ENCODE assay signal across 20 cellular contexts in genomic region chr2:17558053-17558452, GRCh38. TPM values are rescaled to one million over a fixed set of nuclear protein-coding genes. Genes with fewer than 3 reads are reported as not detected.
DNase-seq lines count a peak whose midpoint lies in the region; ATAC-seq, FAIRE-seq and TF ChIP-seq lines count a peak whose summit lies in the region.
"Had no signal": no experiment of that assay in that cellular context is flagged by ENCODE, and none has a peak within 500 bp of the region (broad histone marks: within the 10 kb centered on the region; RNA-seq: fewer than 3 reads in every experiment).

No MANE protein-coding gene starts in this region.

- H3K79me2 ChIP-seq in mammary epithelial cell (ENCODE audit: insufficient read depth, low read length) (peaks cover 3% of the 10 kb centered on the region), H1 (ENCODE audit: control insufficient read depth in 1 of 2, insufficient read depth in 2 of 2, low read length in 2 of 2) (peaks cover 3 to 94% of the 10 kb centered on the region in 2 experiments; a peak in 3 of 4 replicates)

- H3K14ac ChIP-seq in H1 (ENCODE audit: insufficient read length) = no peak overlapping the region

- H2BK120ac ChIP-seq in H1 (replicated peaks; ENCODE audit: low read depth, low read length) = no peak overlapping the region

- no peak for TF ChIP-seq CTCF in mammary epithelial cell (conservative IDR thresholded peaks at IDR 0.05 in 1 of 2, IDR thresholded peaks at IDR 0.05 in 1 of 2; ENCODE audit: extremely low read depth in 1 of 2, insufficient read depth in 1 of 2, low read depth in 1 of 2, low read length in 2 of 2)
- no peak for TF ChIP-seq CTCF in MCF 10A (IDR thresholded peaks at IDR 0.05; ENCODE audit: unreplicated experiment)
- no peak for TF ChIP-seq CTCF in H1 (IDR thresholded peaks at IDR 0.05; ENCODE audit: control extremely low read depth in 1 of 3, insufficient read depth in 1 of 3, low read depth in 1 of 3, low read length in 3 of 3)

- no peaks in the 10 kb centered on the region for H3K36me3 ChIP-seq in mammary epithelial cell (ENCODE audit: insufficient read depth, low read length)
- H3K36me3 ChIP-seq in H1 (ENCODE audit: control insufficient read depth in 2 of 4, insufficient read depth in 4 of 4, low read length in 3 of 4) = no peaks in the 10 kb centered on the region
- no peaks in the 10 kb centered on the region for H3K36me3 ChIP-seq in MG63
- H3K36me3 ChIP-seq: Peyer's patch had no signal

- in situ Hi-C loops in mammary epithelial cell (cut with MboI; ENCODE audit: low sequenced_read_pairs in 2 of 2) = no loop called here

- H4K8ac ChIP-seq in H1 (ENCODE audit: extremely low read depth, insufficient read depth, low read length) = no peak overlapping the region

- TF ChIP-seq EP300 in H1 (IDR thresholded peaks at IDR 0.05; ENCODE audit: borderline replicate concordance in 1 of 2, low read depth in 2 of 2, low read length in 2 of 2) = no peak

- H4K91ac ChIP-seq in H1 (replicated peaks; ENCODE audit: insufficient read length, low read length) = no peak overlapping the region

- H3K27ac ChIP-seq in mammary epithelial cell (ENCODE audit: insufficient read depth, low read depth, low read length) = peak overlapping the region; percentile 5
- no peak overlapping the region for H3K27ac ChIP-seq in H1 (ENCODE audit: low read depth, low read length)
- H3K27ac ChIP-seq: Peyer's patch had no signal

- H3K9me3 Mint-ChIP-seq in MCF 10A (ENCODE audit: unreplicated experiment) = no peaks in the 10 kb centered on the region

- H4K5ac ChIP-seq in H1 (ENCODE audit: insufficient read length, low read depth, low read length) = no peak overlapping the region

- no peaks in the 10 kb centered on the region; the same call in 1 of the 2 replicates for H3K79me1 ChIP-seq in H1 (ENCODE audit: low read depth, low read length)

- H4K20me1 ChIP-seq in mammary epithelial cell (ENCODE audit: insufficient read depth, low read length) (no peaks in the 10 kb centered on the region), H1 (replicated peaks in 1 of 2; ENCODE audit: control insufficient read depth in 1 of 2, insufficient read depth in 2 of 2, low read length in 2 of 2) (no peaks in the 10 kb centered on the region)

- TF ChIP-seq POLR2A in H1 (IDR thresholded peaks at IDR 0.05; ENCODE audit: control extremely low read depth in 1 of 2, low read depth in 2 of 2, low read length in 2 of 2) = no peak

- H3K27ac Mint-ChIP-seq in MCF 10A (ENCODE audit: low read depth, unreplicated experiment) = no peak overlapping the region
- H3K27ac Mint-ChIP-seq: HFFc6 had no signal

- no peak overlapping the region; the same call in 1 of the 2 replicates for H3K18ac ChIP-seq in H1 (ENCODE audit: extremely low read depth, low read length)

- no peak overlapping the region for H3K9ac ChIP-seq in mammary epithelial cell (ENCODE audit: insufficient read depth, low read length)
- no peak overlapping the region for H3K9ac ChIP-seq in H1 (replicated peaks in 1 of 4; ENCODE audit: extremely low read depth in 1 of 4, low read depth in 3 of 4, low read length in 3 of 4)

- no peak for FAIRE-seq in H1 (lab: Jason Lieb, UNC)

- H3K23me2 ChIP-seq in H1 (ENCODE audit: low read depth, low read length) = no peaks in the 10 kb centered on the region

- H2AFZ ChIP-seq in mammary epithelial cell (ENCODE audit: low read depth, low read length) = peak overlapping the region; percentile 43
- no peak overlapping the region for H2AFZ ChIP-seq in H1 (ENCODE audit: low read length)

- no peak overlapping the region for H3K4me3 ChIP-seq in mammary epithelial cell (replicated peaks in 1 of 3; ENCODE audit: insufficient read depth in 1 of 3, low read depth in 2 of 3, low read length in 3 of 3)
- peak overlapping the region in 1 of 4 experiments; percentile 7; a peak in 1 of 8 replicates for H3K4me3 ChIP-seq in H1 (ENCODE audit: extremely low read depth in 1 of 4, insufficient read depth in 2 of 4, low read depth in 3 of 4, low read length in 4 of 4)
- no peak overlapping the region for H3K4me3 ChIP-seq in MG63
- H3K4me3 ChIP-seq: Peyer's patch had no signal

- CTCF ChIA-PET in mammary epithelial cell (lab: Charles Lee; ENCODE audit: low non-redundant PET) (no interaction called here), MCF 10A (lab: Yijun Ruan, JAX) (interaction anchor here (0.6 to 2.8 kb wide), 2 partner anchors 87 to 852 kb away, joined by 3 to 9 read pairs; no protein-coding TSS in a partner anchor), H1 (lab: Charles Lee; ENCODE audit: partially characterized antibody) (interaction anchor here (0.6 to 1.7 kb wide), 4 partner anchors 13 to 88 kb away, joined by 3 to 8 read pairs (median 3); partner anchors contain the start of gene VSNL1)

- no peak overlapping the region for H3K4ac ChIP-seq in H1 (replicated peaks; ENCODE audit: insufficient read length, low read depth, low read length)

- no peak overlapping the region for H2BK20ac ChIP-seq in H1 (ENCODE audit: low read length)

- H3K9me3 ChIP-seq in mammary epithelial cell (replicated peaks; ENCODE audit: insufficient read depth, low read length) (no peaks in the 10 kb centered on the region), H1 (ENCODE audit: insufficient read depth in 2 of 2, low read depth in 1 of 2, low read length in 1 of 2) (no peaks in the 10 kb centered on the region), MG63 (no peaks in the 10 kb centered on the region)
- H3K9me3 ChIP-seq: Peyer's patch had no signal

- no peak overlapping the region for H3K56ac ChIP-seq in H1 (replicated peaks; ENCODE audit: insufficient read length, low read depth, low read length)

- intact Hi-C loops in mammary epithelial cell (cut with micrococcal nuclease) (no loop called here), MCF 10A (cut with micrococcal nuclease) (no loop called here), left colon (cut with DNase I, micrococcal nuclease) (no loop called here)

- no peak overlapping the region for H2AK5ac ChIP-seq in H1 (ENCODE audit: low read depth, low read length)

- no peak for TF ChIP-seq RAD21 in H1 (IDR thresholded peaks at IDR 0.05 in 1 of 2, conservative IDR thresholded peaks at IDR 0.05 in 1 of 2; ENCODE audit: low read depth in 2 of 2, low read length in 2 of 2)

- DNase-seq in mammary epithelial cell = no peak
- DNase-seq in MCF 10A (ENCODE audit: unreplicated experiment) = no peak
- no peak for DNase-seq in H1 (ENCODE audit: low read depth in 1 of 2, low spot score in 2 of 2)
- DNase-seq in left colon = no peak
- DNase-seq in activated CD8-positive, alpha-beta memory T cell treated with anti-CD3 and anti-CD28 coated beads for 24 hours = no peak
- no peak for DNase-seq in globus pallidus (ENCODE audit: low spot score)
- DNase-seq in MG63 = no peak
- DNase-seq: 8988T, DMS 273 treated with DMSO at 0.1 percent for 48 hours, EL, GOT3, HFFc6, Karpas-422, NCI-H1417, NCI-H1930, NCI-H2171 treated with DMSO at 0.1 percent for 48 hours, NCI-H510A treated with DMSO at 0.1 percent for 48 hours, Peyer's patch, Right ventricle myocardium superior had no signal

- peaks cover 6% of the 10 kb centered on the region for H3K4me1 Mint-ChIP-seq in MCF 10A (ENCODE audit: insufficient read depth, unreplicated experiment)

- no peaks in the 10 kb centered on the region for H3K27me3 Mint-ChIP-seq in MCF 10A (ENCODE audit: insufficient read depth, unreplicated experiment)

- POLR2A ChIA-PET in MCF 10A (lab: Yijun Ruan, JAX) (interaction anchor here (0.5 to 1.2 kb wide), 3 partner anchors 26 to 1976 kb away, joined by 3 read pairs; no protein-coding TSS in a partner anchor), H1 (lab: Charles Lee; ENCODE audit: partially characterized antibody) (interaction anchor here (2.9 kb wide), 1 partner anchor 19 kb away, joined by 22 read pairs; the partner anchor contains the start of gene VSNL1)

- ATAC-seq in left colon = peak; percentile 86
- ATAC-seq in HG03139 (IDR thresholded peaks at IDR 0.05; ENCODE audit: unreplicated experiment) = no peak

- H2BK5ac ChIP-seq in H1 (ENCODE audit: low read depth, low read length) = no peak overlapping the region

- dilution Hi-C loops in mammary epithelial cell (cut with HindIII; ENCODE audit: low sequenced_read_pairs) = no loop called here

- H2BK12ac ChIP-seq in H1 (ENCODE audit: low read depth, low read length) = no peak overlapping the region

- no peak overlapping the region for H3K23ac ChIP-seq in H1 (ENCODE audit: insufficient read length)

- BruUV-seq in mammary epithelial cell (replicated peaks; lab: Mats Ljungman, UMichigan) (no TSS peak), MCF 10A (replicated peaks; lab: Mats Ljungman, UMichigan) (no TSS peak)

- H3K27me3 ChIP-seq in mammary epithelial cell (ENCODE audit: insufficient read depth, low read length) (no peaks in the 10 kb centered on the region), H1 (replicated peaks in 1 of 4; ENCODE audit: control insufficient read depth in 3 of 4, extremely low read depth in 1 of 4, insufficient read depth in 3 of 4, low read length in 3 of 4) (no peaks in the 10 kb centered on the region), MG63 (no peaks in the 10 kb centered on the region)
- H3K27me3 ChIP-seq: Peyer's patch had no signal

- H3K4me3 Mint-ChIP-seq in MCF 10A (ENCODE audit: unreplicated experiment) = no peak overlapping the region
- H3K4me3 Mint-ChIP-seq: HFFc6 had no signal

- H3K36me3 Mint-ChIP-seq in MCF 10A (ENCODE audit: insufficient read depth, unreplicated experiment) = no peaks in the 10 kb centered on the region

- peak overlapping the region; percentile 23 for H3K4me2 ChIP-seq in mammary epithelial cell (ENCODE audit: insufficient read depth, low read depth, low read length)
- peak overlapping the region; percentile 36; a peak in 3 of 4 replicates for H3K4me2 ChIP-seq in H1 (ENCODE audit: insufficient read depth in 1 of 2, low read depth in 2 of 2, low read length in 2 of 2)

- H2BK15ac ChIP-seq in H1 (ENCODE audit: low read length) = no peak overlapping the region

- H3K4me1 ChIP-seq in mammary epithelial cell (ENCODE audit: insufficient read depth, low read length) = peaks cover 8% of the 10 kb centered on the region
- H3K4me1 ChIP-seq in H1 (replicated peaks in 1 of 4; ENCODE audit: control insufficient read depth in 3 of 4, insufficient read depth in 4 of 4, low read length in 3 of 4) = peaks cover 4 to 15% (median 8%) of the 10 kb centered on the region in 4 experiments; a peak in 5 of 7 replicates
- H3K4me1 ChIP-seq: Peyer's patch had no signal

RNA-seq across cellular contexts. Expression of gene VSNL1, which starts 17.6 kb away (rescaled TPM):
- total RNA-seq in mammary epithelial cell (10 to 100 TPM; 15.7 to 20.0 TPM), MCF 10A (2022) (1.3 and 2.4 TPM in 2 replicates), left colon (1 to 10 TPM; 3.6 to 5.6 TPM)
- polyA plus RNA-seq in mammary epithelial cell (40.4 TPM), H1 (2011; rRNA removed) (34.7 and 49.4 TPM in 2 replicates)
- polyA minus RNA-seq in mammary epithelial cell = 15.3 TPM
- 108 and 113 TPM in 2 replicates for total RNA-seq in H1 (2021; fragmentation: NEBNext Ultra II Directional; extraction: Animal tissue kit (Norgen Biotek cat#: 25700))
- 64.8 TPM for polyA plus RNA-seq in H1 (2011; cell fraction: cytosol; rRNA removed)
- 21.7 TPM for polyA plus RNA-seq in H1 (2011; cell fraction: nucleus; rRNA removed)
- 58.5 to 87.6 TPM (median 65.6 TPM) in 4 replicates for polyA plus RNA-seq in H1 (2012, experiment 1 of 2)
- polyA plus RNA-seq in H1 (2012, experiment 2 of 2) = 7.3 TPM
- polyA plus RNA-seq in H1 (2013, experiment 1 of 2) = 107 TPM
- polyA plus RNA-seq in H1 (2013, experiment 2 of 2) = 113 TPM
- polyA minus RNA-seq in H1 (2011; rRNA and poly(A)+ RNA removed) = 72.6 and 73.2 TPM in 2 replicates
- polyA minus RNA-seq in H1 (2011; cell fraction: cytosol; rRNA and poly(A)+ RNA removed) = 37.1 TPM
- polyA minus RNA-seq in H1 (2011; cell fraction: nucleus; rRNA and poly(A)+ RNA removed) = 42.7 TPM
- 0.66 and 30.3 TPM in 2 replicates for total RNA-seq in MG63 (2014; rRNA removed; shearing (Covaris generic); ENCODE audit: low replicate concordance)
- total RNA-seq: HFFc6, Peyer's patch had no signal

RNA-seq across cellular contexts. Expression of gene RAD51AP2, which starts 39.8 kb away (rescaled TPM):
- total RNA-seq in mammary epithelial cell (under 1 TPM; 0.17 to 0.24 TPM), MCF 10A (2022) (0.10 and 0.14 TPM in 2 replicates), left colon (not detected)
- polyA plus RNA-seq in mammary epithelial cell (0.02 TPM), H1 (2011; rRNA removed) (0.02 and 0.03 TPM in 2 replicates)
- polyA minus RNA-seq in mammary epithelial cell = not detected
- 0.08 and 0.20 TPM in 2 replicates for total RNA-seq in H1 (2021; fragmentation: NEBNext Ultra II Directional; extraction: Animal tissue kit (Norgen Biotek cat#: 25700))
- 0.10 TPM for polyA plus RNA-seq in H1 (2011; cell fraction: cytosol; rRNA removed)
- 0.03 TPM for polyA plus RNA-seq in H1 (2011; cell fraction: nucleus; rRNA removed)
- 0.05 to 0.15 TPM (median 0.08 TPM) in 4 replicates for polyA plus RNA-seq in H1 (2012, experiment 1 of 2)
- not detected for polyA plus RNA-seq in H1 (2012, experiment 2 of 2)
- polyA plus RNA-seq in H1 (2013, experiment 1 of 2) = 0.20 TPM
- 0.18 TPM for polyA plus RNA-seq in H1 (2013, experiment 2 of 2)
- 0.06 TPM in 1 of 2 replicates, not detected in the other for polyA minus RNA-seq in H1 (2011; rRNA and poly(A)+ RNA removed)
- not detected for polyA minus RNA-seq in H1 (2011; cell fraction: cytosol; rRNA and poly(A)+ RNA removed)
- 0.80 TPM for polyA minus RNA-seq in H1 (2011; cell fraction: nucleus; rRNA and poly(A)+ RNA removed)
- not detected in 2 replicates for total RNA-seq in MG63 (2014; rRNA removed; shearing (Covaris generic); ENCODE audit: low replicate concordance)
- total RNA-seq: HFFc6, Peyer's patch had no signal
